In the genomic region with DNA sequence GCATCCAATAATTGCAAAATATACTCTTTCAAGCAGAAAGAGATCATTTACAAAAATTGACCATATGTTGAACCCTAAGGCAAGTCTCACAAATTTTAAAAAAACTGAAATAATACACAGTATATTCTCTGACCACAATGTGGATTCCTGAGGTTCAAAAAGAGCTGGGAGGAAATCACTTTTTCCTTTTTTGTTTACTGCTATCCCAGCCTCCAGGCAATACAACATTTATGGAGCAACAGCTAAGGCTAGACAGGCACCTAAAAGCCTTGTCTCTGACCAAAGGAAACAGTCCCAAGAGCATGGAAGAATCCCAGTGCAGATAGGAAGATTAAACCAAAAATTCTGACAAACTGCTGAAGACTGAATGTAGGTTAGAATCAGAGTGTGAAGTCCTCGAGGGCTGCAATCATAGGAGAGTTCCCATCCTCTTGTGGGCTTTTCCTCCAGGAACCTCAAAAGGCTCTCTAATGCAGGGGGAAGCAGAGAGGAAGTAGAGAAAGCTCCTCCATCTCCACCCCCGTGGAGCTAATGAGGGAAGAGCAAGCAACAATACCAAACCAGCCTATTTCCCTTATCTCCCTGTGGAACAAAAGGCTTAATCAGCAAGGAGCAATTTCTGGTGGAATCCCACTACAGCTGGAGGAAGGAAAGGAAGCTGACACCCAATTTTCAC, we compare ENCODE assay signal across 14 cellular contexts. TPM values are rescaled to one million over a fixed set of nuclear protein-coding genes. Genes with fewer than 3 reads are reported as not detected.
DNase-seq lines count a peak whose midpoint lies in the region; ATAC-seq and TF ChIP-seq lines count a peak whose summit lies in the region.
"Had no signal": no experiment of that assay in that cellular context is flagged by ENCODE, and none has a peak within 500 bp of the region (broad histone marks: within the 10 kb centered on the region; RNA-seq: fewer than 3 reads in every experiment).

No MANE protein-coding gene starts in this region.

- H3K4me3 ChIP-seq in A673 (ENCODE audit: low read depth, low read length, poor library complexity, severe bottlenecking) (no peak overlapping the region), sigmoid colon (no peak overlapping the region)
- H3K4me3 ChIP-seq: esophagus squamous epithelium had no signal

- H3K4me1 ChIP-seq in A673 (ENCODE audit: insufficient read depth, low read length, poor library complexity, severe bottlenecking) (peaks cover 28% of the 10 kb centered on the region), sigmoid colon (peaks cover 0 to 8% (median 7%) of the 10 kb centered on the region in 4 donors)

- DNase-seq in A673 (ENCODE audit: low spot score), result peak; percentile 71
- DNase-seq in HFFc6, result peak; percentile 43
- DNase-seq in amniotic epithelial cell (ENCODE audit: low read depth), result peak; percentile 44
- DNase-seq in iPS-NIHi7 (ENCODE audit: extremely low spot score), result peak; percentile 56
- DNase-seq in sigmoid colon, result no peak
- no peak for DNase-seq in T1000 (lab: John Stamatoyannopoulos, UW)
- no peak for DNase-seq in stimulated activated naive CD8-positive, alpha-beta T cell treated with anti-CD3 and anti-CD28 coated beads, Interleukin-15, Interleukin-2, amounts not matched to agents 100 U/mL and 50 U/mL, for 24 hours
- no peak for DNase-seq in stimulated activated CD4-positive, alpha-beta T cell treated with anti-CD3 and anti-CD28 coated beads, Interleukin-1b, Interleukin-23, amount 100 ng/mL, for 48 hours
- DNase-seq: esophagus squamous epithelium, midbrain, NCI-H526 had no signal

- TF ChIP-seq EP300 in sigmoid colon (IDR thresholded peaks at IDR 0.05), result no peak

- peaks cover 33% of the 10 kb centered on the region for H3K4me1 Mint-ChIP-seq in HFFc6 (ENCODE audit: low read depth)

- H3K9me3 ChIP-seq in A673 (ENCODE audit: low read depth, low read length, poor library complexity, severe bottlenecking) (no peaks in the 10 kb centered on the region), sigmoid colon (no peaks in the 10 kb centered on the region)
- H3K9me3 ChIP-seq: esophagus squamous epithelium had no signal

- CTCF ChIA-PET in A673 (lab: Charles Lee), result interaction anchor here (0.5 to 1.0 kb wide), 2 partner anchors 13 to 39 kb away, joined by 4 read pairs; no protein-coding TSS in a partner anchor

- TF ChIP-seq CTCF in A673 (conservative IDR thresholded peaks at IDR 0.05; ENCODE audit: low read depth, low read length), result no peak
- TF ChIP-seq CTCF in HFFc6 (IDR thresholded peaks at IDR 0.05), result no peak
- no peak for TF ChIP-seq CTCF in sigmoid colon (IDR thresholded peaks at IDR 0.05)

- no peaks in the 10 kb centered on the region; the same call in 1 of the 2 replicates for H3K27me3 Mint-ChIP-seq in HFFc6 (ENCODE audit: insufficient read depth)
- H3K27me3 Mint-ChIP-seq: activated naive CD8-positive, alpha-beta T cell; progenitor cell of endocrine pancreas had no signal

- H3K4me3 Mint-ChIP-seq in HFFc6, result no peak overlapping the region
- H3K4me3 Mint-ChIP-seq: activated naive CD8-positive, alpha-beta T cell had no signal

- POLR2A ChIA-PET in A673 (lab: Charles Lee; ENCODE audit: low non-redundant PET), result no interaction called here

- peak overlapping the region; percentile 33 for H3K27ac ChIP-seq in A673 (ENCODE audit: low read depth, low read length, poor library complexity, severe bottlenecking)
- no peak overlapping the region for H3K27ac ChIP-seq in sigmoid colon
- H3K27ac ChIP-seq: esophagus squamous epithelium had no signal

- peak overlapping the region; percentile 30 for H3K27ac Mint-ChIP-seq in HFFc6
- H3K27ac Mint-ChIP-seq: activated naive CD8-positive, alpha-beta T cell; progenitor cell of endocrine pancreas had no signal

- peaks cover 10% of the 10 kb centered on the region for H3K36me3 Mint-ChIP-seq in HFFc6 (ENCODE audit: low read depth)

- H3K27me3 ChIP-seq in A673 (replicated peaks; ENCODE audit: insufficient read depth, low read depth, low read length, poor library complexity) (no peaks in the 10 kb centered on the region), sigmoid colon (no peaks in the 10 kb centered on the region)
- H3K27me3 ChIP-seq: esophagus squamous epithelium had no signal

- H3K9me3 Mint-ChIP-seq in HFFc6, result no peaks in the 10 kb centered on the region

- 54 to 58% methylated on average over 2 of the region's 2 CpGs for WGBS in sigmoid colon, 2 donors

- intact Hi-C loops in A673 (cut with micrococcal nuclease; ENCODE audit: unreplicated experiment), result no loop called here
- intact Hi-C loops in sigmoid colon (cut with DNase I), result no loop called here

- no peak for TF ChIP-seq POLR2A in sigmoid colon (IDR thresholded peaks at IDR 0.05)

- BruUV-seq in A673 (replicated peaks; lab: Mats Ljungman, UMichigan), result no TSS peak

- ATAC-seq in stimulated activated naive CD8-positive, alpha-beta T cell treated with anti-CD3 and anti-CD28 coated beads, Interleukin-15, Interleukin-2, amounts not matched to agents 100 U/mL and 50 U/mL, for 24 hours, result no peak
- ATAC-seq: Right ventricle myocardium inferior had no signal

- no peaks in the 10 kb centered on the region for H3K36me3 ChIP-seq in A673 (ENCODE audit: insufficient read depth, low read length, poor library complexity, severe bottlenecking)
- no peaks in the 10 kb centered on the region for H3K36me3 ChIP-seq in sigmoid colon
- H3K36me3 ChIP-seq: esophagus squamous epithelium had no signal

RNA-seq across cellular contexts. Expression of a gene that starts 57.0 kb away (rescaled TPM):
- total RNA-seq in A673 (2021) (29.4 and 32.8 TPM in 2 replicates), sigmoid colon (10 to 100 TPM; 27.6 to 35.2 (median 29.8) TPM)
- 10 to 100 TPM; 14.3 to 20.8 (median 16.7) TPM for total RNA-seq in HFFc6 (2021; fragmentation: NEBNext Ultra II Directional; extraction: Animal tissue kit (Norgen Biotek cat#: 25700))
- 10 to 100 TPM; 10.3 to 19.2 (median 16.0) TPM for polyA plus RNA-seq in sigmoid colon

Comparison
In these comparisons a context has a peak if more than half of its experiments do, and no peak if none do; other contexts are left out.
1. DNase-seq: peak in A673 (single experiment), HFFc6 (single experiment), amniotic epithelial cell (single experiment) and iPS-NIHi7 (single experiment); none in sigmoid colon (single experiment), T1000 (single experiment), stimulated activated naive CD8-positive, alpha-beta T cell treated with anti-CD3 and anti-CD28 coated beads, Interleukin-15, Interleukin-2, amounts not matched to agents 100 U/mL and 50 U/mL, for 24 hours (single experiment) and stimulated activated CD4-positive, alpha-beta T cell treated with anti-CD3 and anti-CD28 coated beads, Interleukin-1b, Interleukin-23, amount 100 ng/mL, for 48 hours (single experiment).